8 cellular contexts compared by ENCODE assay signal in the genomic region with DNA sequence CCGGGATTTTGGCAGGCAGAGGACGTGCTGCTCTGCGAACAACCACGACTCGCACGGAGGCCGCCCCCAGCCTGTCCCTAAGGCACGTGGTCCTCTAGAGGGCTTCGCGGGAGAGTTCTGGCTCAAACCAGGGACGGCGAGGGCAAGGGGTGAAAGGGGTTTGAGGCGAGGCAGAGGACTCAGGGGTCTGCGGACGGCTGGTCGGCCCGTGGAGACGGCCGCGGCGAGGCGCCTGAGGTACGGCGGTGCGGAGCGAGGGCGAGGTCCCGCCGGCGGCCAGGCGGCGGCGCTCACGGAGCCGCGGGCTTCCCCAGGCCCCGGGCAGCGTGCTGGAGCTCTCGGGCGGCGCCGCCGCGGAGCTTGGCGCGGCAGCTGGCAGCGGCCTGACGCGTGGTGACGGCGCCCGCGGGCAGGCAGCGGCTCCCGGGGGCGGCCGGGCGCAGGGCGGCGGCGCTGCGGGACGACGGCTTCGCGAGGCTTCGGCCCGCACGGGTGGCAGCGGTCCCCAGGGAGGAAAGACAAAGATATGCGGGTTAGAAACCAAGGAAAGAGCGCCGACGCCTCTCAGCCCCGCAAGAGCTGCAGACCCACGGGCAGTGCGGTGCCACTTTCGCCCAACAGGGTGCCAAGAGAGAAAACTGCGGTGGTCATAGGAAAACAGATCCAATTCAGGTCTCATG. TPM values are rescaled to one million over a fixed set of nuclear protein-coding genes. Genes with fewer than 3 reads are reported as not detected.
DNase-seq lines count a peak whose midpoint lies in the region; ATAC-seq and TF ChIP-seq lines count a peak whose summit lies in the region.

No MANE protein-coding gene starts in this region.

- CTCF ChIA-PET in mammary epithelial cell (lab: Charles Lee; ENCODE audit: low non-redundant PET): interaction anchor here (0.7 kb wide), 3 partner anchors 19 to 170 kb away, joined by 3 to 13 read pairs (median 3); no protein-coding TSS in a partner anchor

- ATAC-seq in HG02642 (IDR thresholded peaks at IDR 0.05; ENCODE audit: poor library complexity, unreplicated experiment): peak; percentile 98

- WGBS in mammary epithelial cell (ENCODE audit: low coverage, missing lambda C conversion rate): 2% methylated on average over 11 of the region's 79 CpGs

- peak overlapping the region; percentile 75 for H2AFZ ChIP-seq in mammary epithelial cell (ENCODE audit: low read depth, low read length)

- TF ChIP-seq CTCF in GM12872 (IDR thresholded peaks at IDR 0.05; ENCODE audit: insufficient read depth, low read depth, low read length): peak; percentile 62
- TF ChIP-seq CTCF in WI38 (IDR thresholded peaks at IDR 0.05; ENCODE audit: low read depth, low read length): peak; percentile 15; the same call in 1 of the 2 replicates
- TF ChIP-seq CTCF in mammary epithelial cell (conservative IDR thresholded peaks at IDR 0.05 in 1 of 2, IDR thresholded peaks at IDR 0.05 in 1 of 2; ENCODE audit: extremely low read depth in 1 of 2, insufficient read depth in 1 of 2, low read depth in 1 of 2, low read length in 2 of 2): peak; percentile 37 to 47

- no peaks in the 10 kb centered on the region for H3K79me2 ChIP-seq in mammary epithelial cell (ENCODE audit: insufficient read depth, low read length)

- H3K36me3 Mint-ChIP-seq in immature natural killer cell: no peaks in the 10 kb centered on the region

- DNase-seq in NCI-H1417 (lab: John Stamatoyannopoulos, UW) (peak; percentile 62 to 86 (median 86)), mammary epithelial cell (peak; percentile 51), immature natural killer cell (peak; percentile 68 to 74 (median 72)), cerebellar nuclear complex (lab: John Stamatoyannopoulos, UW) (no peak)
- DNase-seq in stimulated activated CD4-positive, alpha-beta T cell treated with anti-CD3 and anti-CD28 coated beads, Interleukin-15, amount 100 ng/mL, for 48 hours (ENCODE audit: low read depth in 2 of 2): peak; percentile 42 to 67

- no peak overlapping the region for H3K9ac ChIP-seq in mammary epithelial cell (ENCODE audit: insufficient read depth, low read length)

- H3K4me2 ChIP-seq in mammary epithelial cell (ENCODE audit: insufficient read depth, low read depth, low read length): peak overlapping the region; percentile 82

- no peaks in the 10 kb centered on the region for H4K20me1 ChIP-seq in mammary epithelial cell (ENCODE audit: insufficient read depth, low read length)

- peaks cover 8% of the 10 kb centered on the region for H3K4me1 ChIP-seq in mammary epithelial cell (ENCODE audit: insufficient read depth, low read length)

- no peaks in the 10 kb centered on the region for H3K27me3 ChIP-seq in mammary epithelial cell (ENCODE audit: insufficient read depth, low read length)

- peaks cover 1% of the 10 kb centered on the region for H3K36me3 ChIP-seq in mammary epithelial cell (ENCODE audit: insufficient read depth, low read length)

- peaks cover 20% of the 10 kb centered on the region in 2 donors for H3K4me1 Mint-ChIP-seq in immature natural killer cell

- H3K4me3 Mint-ChIP-seq in immature natural killer cell: peak overlapping the region; percentile 65 to 84 (median 70)

- in situ Hi-C loops in mammary epithelial cell (cut with MboI; ENCODE audit: low sequenced_read_pairs in 2 of 2): no loop called here

- intact Hi-C loops in mammary epithelial cell (cut with micrococcal nuclease): loop anchor here (1.0 to 5.0 kb wide), 2 partner anchors 100 to 165 kb away; no protein-coding TSS in a partner anchor

- peak overlapping the region; percentile 49 for H3K4me3 ChIP-seq in WI38 (ENCODE audit: low read depth, low read length)
- H3K4me3 ChIP-seq in mammary epithelial cell (replicated peaks in 1 of 3; ENCODE audit: insufficient read depth in 1 of 3, low read depth in 2 of 3, low read length in 3 of 3): peak overlapping the region in 2 of 3 experiments; percentile 44 to 49

- dilution Hi-C loops in mammary epithelial cell (cut with HindIII; ENCODE audit: low sequenced_read_pairs): no loop called here

- H3K9me3 ChIP-seq in mammary epithelial cell (replicated peaks; ENCODE audit: insufficient read depth, low read length): no peaks in the 10 kb centered on the region

- no TSS peak for BruUV-seq in mammary epithelial cell (replicated peaks; lab: Mats Ljungman, UMichigan)

- H3K27ac ChIP-seq in mammary epithelial cell (ENCODE audit: insufficient read depth, low read depth, low read length): no peak overlapping the region

- no peaks in the 10 kb centered on the region for H3K9me3 Mint-ChIP-seq in immature natural killer cell

- peak overlapping the region in 2 of 6 donors; percentile 13 to 25 for H3K27ac Mint-ChIP-seq in immature natural killer cell

- H3K27me3 Mint-ChIP-seq in immature natural killer cell (ENCODE audit: low read depth in 3 of 3): peaks cover 2 to 4% (median 3%) of the 10 kb centered on the region in 3 donors

RNA-seq across cellular contexts. Expression of a gene that starts 44.8 kb away (rescaled TPM):
- 10 to 100 TPM; 28.2 to 37.3 TPM for total RNA-seq in mammary epithelial cell
- polyA plus RNA-seq in mammary epithelial cell (13.8 TPM), immature natural killer cell (10 to 100 TPM; 32.6 to 67.8 (median 33.4) TPM)
- polyA minus RNA-seq in mammary epithelial cell: 22.2 TPM

Comparison
In these comparisons a context has a peak if more than half of its experiments do, and no peak if none do; other contexts are left out.
1. DNase-seq: peak in NCI-H1417 (3 of 3), mammary epithelial cell (single experiment), immature natural killer cell (3 of 3) and stimulated activated CD4-positive, alpha-beta T cell treated with anti-CD3 and anti-CD28 coated beads, Interleukin-15, amount 100 ng/mL, for 48 hours (2 of 2); none in cerebellar nuclear complex (0 of 2).
2. Peak in every context shown above with its lines, with median percentiles within 50 percentile points of each other: CTCF ChIP-seq.